Comparison of ENCODE assay signal across 23 cellular contexts in the genomic region with DNA sequence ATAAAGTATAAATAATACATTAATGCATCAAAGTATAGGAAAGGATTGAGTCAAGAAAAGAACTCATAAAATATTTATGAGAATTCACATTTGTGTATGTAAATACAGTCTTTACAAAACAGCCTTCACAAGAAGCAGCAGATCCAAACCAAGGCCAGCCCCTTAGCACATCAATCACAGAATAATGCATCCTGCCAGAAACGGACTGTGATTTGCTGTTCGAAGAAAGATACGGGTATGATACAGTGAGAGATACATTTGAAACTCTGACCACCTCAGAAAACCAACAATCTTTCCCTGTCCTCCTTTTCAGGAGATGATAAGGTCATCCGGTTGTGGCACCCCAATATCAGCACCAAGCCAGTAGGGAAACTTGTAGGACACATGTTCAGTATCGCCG.
"Had no signal": no experiment of that assay in that cellular context is flagged by ENCODE, and none has a peak within 500 bp of the region (broad histone marks: within the 10 kb centered on the region; RNA-seq: fewer than 3 reads in every experiment).

No MANE protein-coding gene starts in this region.

- H3K9me3 ChIP-seq: ascending aorta, body of pancreas, MG63 had no signal

- H3K27ac ChIP-seq: ascending aorta, body of pancreas, KMS-11, SK-N-MC, VCaP had no signal

- H3K4me1 ChIP-seq: ascending aorta, body of pancreas had no signal

- H3K36me3 ChIP-seq: ascending aorta, MG63 had no signal

- H3K4me3 ChIP-seq: ascending aorta, body of pancreas, MG63, SK-N-MC had no signal

- H3K27me3 ChIP-seq: ascending aorta, body of pancreas, MG63 had no signal

- ATAC-seq: activated T-cell treated with anti-CD3 and anti-CD28 coated beads, Interleukin-2, amount 50 U/mL, for 4 hours; body of pancreas; Panc1; Right ventricle myocardium inferior; T-cell had no signal

- DNase-seq: activated CD4-positive, alpha-beta memory T cell treated with anti-CD3 and anti-CD28 coated beads for 36 hours; activated CD4-positive, alpha-beta T cell treated with anti-CD3 and anti-CD28 coated beads, Interleukin-2, amount 10 ng/mL, durations not matched to agents 7 days and 5 days; activated CD4-positive, CD25-positive, alpha-beta regulatory T cell; activated CD8-positive, alpha-beta memory T cell treated with anti-CD3 and anti-CD28 coated beads for 24 hours; activated T-cell treated with anti-CD3 and anti-CD28 coated beads, Interleukin-2, amount 50 U/mL, for 4 hours; body of pancreas; central memory CD4-positive, alpha-beta T cell; MG63; MV-4-11; NCI-H1092 treated with DMSO at 0.1 percent for 48 hours; NCI-H1417 treated with DMSO at 0.1 percent for 48 hours; NCI-H187; NCI-H226; RPMI8226; T-cell; T-helper 2 cell; T1000 had no signal
